13 cellular contexts compared by ENCODE assay signal in genomic region chr10:124353896-124354295, GRCh38.
DNase-seq lines count a peak whose midpoint lies in the region; ATAC-seq and TF ChIP-seq lines count a peak whose summit lies in the region.
"Had no signal": no experiment of that assay in that cellular context is flagged by ENCODE, and none has a peak within 500 bp of the region (broad histone marks: within the 10 kb centered on the region; RNA-seq: fewer than 3 reads in every experiment).

No MANE protein-coding gene starts in this region.

- no peaks in the 10 kb centered on the region for H4K20me1 ChIP-seq in GM23338 (replicated peaks; ENCODE audit: insufficient read depth)

- H3K36me3 ChIP-seq in GM23338 (ENCODE audit: insufficient read depth) = no peaks in the 10 kb centered on the region
- H3K36me3 ChIP-seq: gastrocnemius medialis had no signal

- peaks cover 10% of the 10 kb centered on the region for H3K4me1 ChIP-seq in GM23338 (ENCODE audit: insufficient read depth)

- no peaks in the 10 kb centered on the region for H3K27me3 ChIP-seq in GM23338 (ENCODE audit: insufficient read depth)
- H3K27me3 ChIP-seq: gastrocnemius medialis had no signal

- H3K27me3 Mint-ChIP-seq in GM23338 (ENCODE audit: insufficient read depth, low read depth, poor library complexity) = peaks cover 17% of the 10 kb centered on the region
- peaks cover 3% of the 10 kb centered on the region for H3K27me3 Mint-ChIP-seq in activated CD8-positive, alpha-beta T cell treated with anti-CD3 and anti-CD28 coated beads, Interleukin-2, amount 10 ng/mL, durations not matched to agents 7 days and 5 days (ENCODE audit: low read depth)

- H2AFZ ChIP-seq in GM23338 = peak overlapping the region; percentile 83; the same call in 1 of the 2 replicates

- DNase-seq in activated CD8-positive, alpha-beta memory T cell treated with anti-CD3 and anti-CD28 coated beads, Interleukin-2, amount 50 U/mL, for 48 hours = peak; percentile 45
- no peak for DNase-seq in activated CD8-positive, alpha-beta memory T cell treated with anti-CD3 and anti-CD28 coated beads, Interleukin-2, amount 50 U/mL, for 4 hours
- DNase-seq in GM23338 (ENCODE audit: low spot score) (no peak), islet precursor cell (peak; percentile 39)
- DNase-seq in stimulated activated effector memory CD8-positive, alpha-beta T cell treated with anti-CD3 and anti-CD28 coated beads, Interleukin-12 subunit alpha, Interleukin-12 subunit beta, amount 100 ng/mL, for 72 hours (ENCODE audit: low spot score in 2 of 2) = no peak
- no peak for DNase-seq in activated CD8-positive, alpha-beta T cell treated with anti-CD3 and anti-CD28 coated beads, Interleukin-2, amount 10 ng/mL, durations not matched to agents 7 days and 5 days
- DNase-seq: activated CD4-positive, alpha-beta T cell treated with anti-CD3 and anti-CD28 coated beads, Interleukin-2, amount 50 U/mL, for 48 hours; activated gamma-delta T cell treated with Interleukin-2 at 50 U/mL for 16 hours; gastrocnemius medialis; Karpas-422 had no signal

- POLR2A ChIA-PET in activated CD8-positive, alpha-beta T cell treated with anti-CD3 and anti-CD28 coated beads, Interleukin-2, amount 10 ng/mL, durations not matched to agents 7 days and 5 days (lab: Charles Lee) = no interaction called here

- no peaks in the 10 kb centered on the region for H3K9me2 ChIP-seq in GM23338 (ENCODE audit: insufficient read depth)

- peaks cover 29% of the 10 kb centered on the region for H3K4me1 Mint-ChIP-seq in GM23338
- H3K4me1 Mint-ChIP-seq in stimulated activated effector memory CD8-positive, alpha-beta T cell treated with anti-CD3 and anti-CD28 coated beads, Interleukin-12 subunit alpha, Interleukin-12 subunit beta, amount 100 ng/mL, for 72 hours = peaks cover 11% of the 10 kb centered on the region
- peaks cover 13% of the 10 kb centered on the region for H3K4me1 Mint-ChIP-seq in activated CD8-positive, alpha-beta T cell treated with anti-CD3 and anti-CD28 coated beads, Interleukin-2, amount 10 ng/mL, durations not matched to agents 7 days and 5 days (ENCODE audit: low read depth)

- no peaks in the 10 kb centered on the region for H3F3A ChIP-seq in GM23338 (replicated peaks; ENCODE audit: low read depth)

- no peak overlapping the region for H3K4me2 ChIP-seq in GM23338

- ATAC-seq in GM23338 = no peak
- ATAC-seq in stimulated activated effector memory CD8-positive, alpha-beta T cell treated with anti-CD3 and anti-CD28 coated beads, Interleukin-12 subunit alpha, Interleukin-12 subunit beta, amount 100 ng/mL, for 72 hours = no peak
- ATAC-seq in activated CD8-positive, alpha-beta T cell treated with anti-CD3 and anti-CD28 coated beads, Interleukin-2, amount 10 ng/mL, durations not matched to agents 7 days and 5 days = no peak
- no peak for ATAC-seq in HG03354 (IDR thresholded peaks at IDR 0.05; ENCODE audit: poor library complexity, severe bottlenecking, unreplicated experiment)
- ATAC-seq in HG03135 (IDR thresholded peaks at IDR 0.05; ENCODE audit: unreplicated experiment) = no peak
- ATAC-seq: gastrocnemius medialis had no signal

- H3K9me3 Mint-ChIP-seq in GM23338 = no peaks in the 10 kb centered on the region
- H3K9me3 Mint-ChIP-seq in stimulated activated effector memory CD8-positive, alpha-beta T cell treated with anti-CD3 and anti-CD28 coated beads, Interleukin-12 subunit alpha, Interleukin-12 subunit beta, amount 100 ng/mL, for 72 hours = no peaks in the 10 kb centered on the region
- H3K9me3 Mint-ChIP-seq in activated CD8-positive, alpha-beta T cell treated with anti-CD3 and anti-CD28 coated beads, Interleukin-2, amount 10 ng/mL, durations not matched to agents 7 days and 5 days (ENCODE audit: insufficient read depth) = no peaks in the 10 kb centered on the region

- no peak overlapping the region for H3K4me3 Mint-ChIP-seq in GM23338
- H3K4me3 Mint-ChIP-seq in stimulated activated effector memory CD8-positive, alpha-beta T cell treated with anti-CD3 and anti-CD28 coated beads, Interleukin-12 subunit alpha, Interleukin-12 subunit beta, amount 100 ng/mL, for 72 hours = peak overlapping the region; percentile 70
- H3K4me3 Mint-ChIP-seq in activated CD8-positive, alpha-beta T cell treated with anti-CD3 and anti-CD28 coated beads, Interleukin-2, amount 10 ng/mL, durations not matched to agents 7 days and 5 days = no peak overlapping the region

- no peak overlapping the region for H3K27ac Mint-ChIP-seq in GM23338
- H3K27ac Mint-ChIP-seq in stimulated activated effector memory CD8-positive, alpha-beta T cell treated with anti-CD3 and anti-CD28 coated beads, Interleukin-12 subunit alpha, Interleukin-12 subunit beta, amount 100 ng/mL, for 72 hours = no peak overlapping the region
- H3K27ac Mint-ChIP-seq in activated CD8-positive, alpha-beta T cell treated with anti-CD3 and anti-CD28 coated beads, Interleukin-2, amount 10 ng/mL, durations not matched to agents 7 days and 5 days = no peak overlapping the region
- H3K27ac Mint-ChIP-seq: progenitor cell of endocrine pancreas had no signal

- CTCF ChIA-PET in activated CD8-positive, alpha-beta T cell treated with anti-CD3 and anti-CD28 coated beads, Interleukin-2, amount 10 ng/mL, durations not matched to agents 7 days and 5 days (lab: Charles Lee) = interaction anchor here (1.1 kb wide), 1 partner anchor 359 kb away, joined by 3 read pairs; no protein-coding TSS in a partner anchor

- H3K4me3 ChIP-seq in GM23338 = no peak overlapping the region

- no peaks in the 10 kb centered on the region for H3K79me2 ChIP-seq in GM23338 (replicated peaks; ENCODE audit: insufficient read depth)

- TF ChIP-seq CTCF in GM23338 (conservative IDR thresholded peaks at IDR 0.05; ENCODE audit: low read depth in 2 of 2) = no peak

- no peak overlapping the region for H3K27ac ChIP-seq in GM23338 (ENCODE audit: low read depth)
- H3K27ac ChIP-seq: gastrocnemius medialis had no signal

- no peaks in the 10 kb centered on the region for H3K36me3 Mint-ChIP-seq in GM23338 (ENCODE audit: low read depth)
- H3K36me3 Mint-ChIP-seq in stimulated activated effector memory CD8-positive, alpha-beta T cell treated with anti-CD3 and anti-CD28 coated beads, Interleukin-12 subunit alpha, Interleukin-12 subunit beta, amount 100 ng/mL, for 72 hours = no peaks in the 10 kb centered on the region
- no peaks in the 10 kb centered on the region for H3K36me3 Mint-ChIP-seq in activated CD8-positive, alpha-beta T cell treated with anti-CD3 and anti-CD28 coated beads, Interleukin-2, amount 10 ng/mL, durations not matched to agents 7 days and 5 days (ENCODE audit: low read depth)

TF ChIP-seq in GM23338, 12 proteins besides CTCF, POLR2A, EP300 and RAD21 (continues in another document):
- TF ChIP-seq ETS1 (IDR thresholded peaks at IDR 0.05) (no peak), CREB1 (CRISPR knock-in tag; IDR thresholded peaks at IDR 0.05; ENCODE audit: low read depth) (no peak), JUNB (IDR thresholded peaks at IDR 0.05; ENCODE audit: unreplicated experiment) (no peak), POLR2AphosphoS5 (IDR thresholded peaks at IDR 0.05; ENCODE audit: low read depth) (no peak), ZNF114 (CRISPR knock-in tag; IDR thresholded peaks at IDR 0.05) (no peak), NANOG (IDR thresholded peaks at IDR 0.05; ENCODE audit: borderline replicate concordance) (no peak), STAT1 (IDR thresholded peaks at IDR 0.05; ENCODE audit: unreplicated experiment) (no peak), REST (IDR thresholded peaks at IDR 0.05; ENCODE audit: unreplicated experiment) (no peak)

Comparison
In these comparisons a context has a peak if more than half of its experiments do, and no peak if none do; other contexts are left out.
1. DNase-seq: peak in activated CD8-positive, alpha-beta memory T cell treated with anti-CD3 and anti-CD28 coated beads, Interleukin-2, amount 50 U/mL, for 48 hours (single experiment) and islet precursor cell (single experiment); none in activated CD8-positive, alpha-beta memory T cell treated with anti-CD3 and anti-CD28 coated beads, Interleukin-2, amount 50 U/mL, for 4 hours (single experiment), GM23338 (single experiment), stimulated activated effector memory CD8-positive, alpha-beta T cell treated with anti-CD3 and anti-CD28 coated beads, Interleukin-12 subunit alpha, Interleukin-12 subunit beta, amount 100 ng/mL, for 72 hours (0 of 2) and activated CD8-positive, alpha-beta T cell treated with anti-CD3 and anti-CD28 coated beads, Interleukin-2, amount 10 ng/mL, durations not matched to agents 7 days and 5 days (single experiment).